8 cellular contexts compared by ENCODE assay signal in the genomic region with DNA sequence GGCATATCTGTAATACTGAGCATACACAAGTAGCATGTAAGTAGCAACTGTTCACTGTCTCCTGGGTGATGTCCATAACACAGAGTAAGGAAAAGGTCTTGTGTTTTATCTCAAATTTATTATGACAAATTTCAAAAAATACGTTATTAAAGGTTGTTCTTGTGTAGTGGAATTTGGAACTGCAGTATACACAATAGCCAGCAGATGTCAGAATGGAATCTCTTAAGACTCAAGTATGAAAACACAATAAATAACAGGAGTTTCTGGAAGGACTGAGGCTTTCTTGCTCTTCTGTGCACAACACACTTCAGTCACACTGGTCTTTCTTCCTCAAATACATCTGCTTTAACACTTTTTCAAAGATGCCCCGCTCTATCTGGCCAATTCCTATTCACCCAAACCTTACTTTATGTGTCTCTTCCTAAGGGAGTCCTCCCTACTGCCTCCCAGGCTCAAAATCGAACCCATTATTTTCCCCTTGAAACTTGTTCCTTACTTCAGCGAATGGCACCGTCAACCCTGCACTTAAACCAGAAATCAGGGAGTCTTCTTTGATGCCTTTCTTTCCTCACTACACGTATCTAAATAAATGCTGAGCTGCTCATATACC. TPM values are rescaled to one million over a fixed set of nuclear protein-coding genes. Genes with fewer than 3 reads are reported as not detected.
DNase-seq lines count a peak whose midpoint lies in the region; ATAC-seq, FAIRE-seq and TF ChIP-seq lines count a peak whose summit lies in the region.

No MANE protein-coding gene starts in this region.

- H3K4me1 Mint-ChIP-seq in naive thymus-derived CD4-positive, alpha-beta T cell = peaks cover 7 to 15% (median 12%) of the 10 kb centered on the region in 7 donors

- H3K27ac Mint-ChIP-seq in naive thymus-derived CD4-positive, alpha-beta T cell = peak overlapping the region in 3 of 9 donors; percentile 3 to 7 (median 5)

- H3F3A ChIP-seq in GM23248 (ENCODE audit: insufficient read depth) = peaks cover 27% of the 10 kb centered on the region

- H2AFZ ChIP-seq in GM23248 = no peak overlapping the region

- intact Hi-C loops in naive thymus-derived CD4-positive, alpha-beta T cell (cut with micrococcal nuclease) = loop anchor here (1.0 kb wide), 2 partner anchors 10 to 12 kb away; partner anchors contain the start of gene TOMM5 (in 1 of the 2)
- intact Hi-C loops in posterior cingulate gyrus (cut with DNase I) = loop anchor here (5.0 to 10.0 kb wide), 2 partner anchors 165 to 782 kb away; no protein-coding TSS in a partner anchor

- no peak overlapping the region for H3K4me2 ChIP-seq in GM23248 (ENCODE audit: unreplicated experiment)

- WGBS in GM23248 (ENCODE audit: low coverage in 1 of 2, low lambda C conversion rate in 2 of 2, missing lambda C conversion rate in 2 of 2), 2 experiments = 56 to 62% methylated on average over 6 of the region's 6 CpGs

- CTCF ChIA-PET in BJ (lab: Yijun Ruan, JAX) = interaction anchor here (0.7 to 1.8 kb wide), 4 partner anchors 9 to 166 kb away, joined by 3 to 7 read pairs (median 4); partner anchors contain the start of gene TOMM5
- CTCF ChIA-PET in naive thymus-derived CD4-positive, alpha-beta T cell (lab: Charles Lee) = no interaction called here

- H3K4me3 ChIP-seq in BJ (ENCODE audit: low read depth, low read length) (no peak overlapping the region), GM23248 (no peak overlapping the region), Peyer's patch (no peak overlapping the region), epithelial cell of esophagus (ENCODE audit: low read length) (no peak overlapping the region)
- H3K4me3 ChIP-seq in naive thymus-derived CD4-positive, alpha-beta T cell (ENCODE audit: low read length) = no peak overlapping the region

- H3K4me3 Mint-ChIP-seq in naive thymus-derived CD4-positive, alpha-beta T cell = no peak overlapping the region

- no peak overlapping the region for H3K9ac ChIP-seq in GM23248

- no peak for FAIRE-seq in HTR-8/SVneo (lab: Jason Lieb, UNC)

- peaks cover 5 to 43% (median 18%) of the 10 kb centered on the region in 5 donors for H3K36me3 Mint-ChIP-seq in naive thymus-derived CD4-positive, alpha-beta T cell

- no peaks in the 10 kb centered on the region for H3K9me2 ChIP-seq in GM23248 (ENCODE audit: insufficient read depth)

- no peaks in the 10 kb centered on the region for H3K27me3 ChIP-seq in BJ (ENCODE audit: control insufficient read depth, insufficient read depth, low read length)
- H3K27me3 ChIP-seq in GM23248 (replicated peaks; ENCODE audit: insufficient read depth) = no peaks in the 10 kb centered on the region
- no peaks in the 10 kb centered on the region for H3K27me3 ChIP-seq in Peyer's patch
- no peaks in the 10 kb centered on the region for H3K27me3 ChIP-seq in naive thymus-derived CD4-positive, alpha-beta T cell (ENCODE audit: control insufficient read depth in 2 of 2, insufficient read depth in 2 of 2, low read length in 2 of 2)

- peaks cover 5% of the 10 kb centered on the region for H3K36me3 ChIP-seq in BJ (ENCODE audit: control insufficient read depth, insufficient read depth, low read length)
- H3K36me3 ChIP-seq in GM23248 (ENCODE audit: low read depth) = peaks cover 53% of the 10 kb centered on the region
- peaks cover 0 to 45% (median 0%) of the 10 kb centered on the region in 3 donors for H3K36me3 ChIP-seq in Peyer's patch
- H3K36me3 ChIP-seq in naive thymus-derived CD4-positive, alpha-beta T cell (ENCODE audit: control insufficient read depth in 2 of 3, insufficient read depth in 3 of 3, low read length in 3 of 3) = peaks cover 6 to 54% (median 24%) of the 10 kb centered on the region in 3 experiments

- no peaks in the 10 kb centered on the region for H3K27me3 Mint-ChIP-seq in naive thymus-derived CD4-positive, alpha-beta T cell

- peaks cover 86% of the 10 kb centered on the region for H3K79me2 ChIP-seq in GM23248 (ENCODE audit: insufficient read depth)

- in situ Hi-C loops in GM23248 (cut with MboI) = loop anchor here (25.0 kb wide), 1 partner anchor 755 kb away; no protein-coding TSS in a partner anchor

- no peaks in the 10 kb centered on the region for H3K4me1 ChIP-seq in GM23248 (ENCODE audit: insufficient read depth)
- no peaks in the 10 kb centered on the region for H3K4me1 ChIP-seq in Peyer's patch
- no peaks in the 10 kb centered on the region for H3K4me1 ChIP-seq in naive thymus-derived CD4-positive, alpha-beta T cell (ENCODE audit: control insufficient read depth in 2 of 2, insufficient read depth in 2 of 2, low read length in 2 of 2)

- H3K27ac ChIP-seq in GM23248 = no peak overlapping the region
- H3K27ac ChIP-seq in Peyer's patch = no peak overlapping the region
- no peak overlapping the region for H3K27ac ChIP-seq in naive thymus-derived CD4-positive, alpha-beta T cell (ENCODE audit: low read depth, low read length)

- POLR2A ChIA-PET in BJ (lab: Charles Lee) = no interaction called here
- POLR2A ChIA-PET in naive thymus-derived CD4-positive, alpha-beta T cell (lab: Charles Lee) = interaction anchor here (2.7 kb wide), 1 partner anchor 10 kb away, joined by 14 read pairs; the partner anchor contains the start of gene TOMM5

- peaks cover 0 to 1% (median 0%) of the 10 kb centered on the region in 11 donors for H3K9me3 Mint-ChIP-seq in naive thymus-derived CD4-positive, alpha-beta T cell

- TF ChIP-seq CTCF in BJ (IDR thresholded peaks at IDR 0.05; ENCODE audit: insufficient read depth, low read depth, low read length) (peak; percentile 67), Peyer's patch (IDR thresholded peaks at IDR 0.05) (peak; percentile 63 to 88 (median 72)), epithelial cell of esophagus (IDR thresholded peaks at IDR 0.05; ENCODE audit: insufficient read depth, low read depth, low read length, missing control alignments) (peak; percentile 67)

- DNase-seq in BJ (ENCODE audit: low read depth) = no peak
- DNase-seq in GM23248 = peak; percentile 79
- DNase-seq in Peyer's patch = no peak
- DNase-seq in epithelial cell of esophagus (ENCODE audit: low read depth) = peak; percentile 79
- DNase-seq in naive thymus-derived CD4-positive, alpha-beta T cell = peak in 4 of 9 donors; percentile 27 to 36 (median 32)
- DNase-seq in HTR-8/SVneo (ENCODE audit: insufficient read length, low spot score) = no peak
- DNase-seq in SHP77 treated with DMSO at 0.1 percent for 48 hours (lab: John Stamatoyannopoulos, UW) = no peak
- DNase-seq in posterior cingulate gyrus = no peak

- no peaks in the 10 kb centered on the region for H3K9me3 ChIP-seq in GM23248 (ENCODE audit: low read depth)
- no peaks in the 10 kb centered on the region for H3K9me3 ChIP-seq in Peyer's patch
- no peaks in the 10 kb centered on the region for H3K9me3 ChIP-seq in naive thymus-derived CD4-positive, alpha-beta T cell (ENCODE audit: control insufficient read depth in 2 of 3, low read length in 3 of 3)

- peak; percentile 76 for ATAC-seq in naive thymus-derived CD4-positive, alpha-beta T cell

- H4K20me1 ChIP-seq in GM23248 (ENCODE audit: insufficient read depth) = no peaks in the 10 kb centered on the region

- no peak for TF ChIP-seq POLR2A in Peyer's patch (IDR thresholded peaks at IDR 0.05)

RNA-seq across cellular contexts. Expression of gene FBXO10, which starts 6.5 kb away (rescaled TPM):
- 10.6 and 13.3 TPM in 2 replicates for polyA plus RNA-seq in BJ (2011; rRNA removed)
- 15.7 and 23.3 TPM in 2 replicates for polyA minus RNA-seq in BJ (2011; rRNA and poly(A)+ RNA removed)
- 2.9 and 9.9 TPM in 2 replicates for total RNA-seq in GM23248 (2014; rRNA removed; shearing (Covaris generic))
- 4.4 and 4.5 TPM in 2 replicates for polyA plus RNA-seq in GM23248 (2016; fragmentation: Nextera tagmentation; extraction: Ambion mirVana)
- total RNA-seq in Peyer's patch = 10 to 100 TPM in 1 of 4 donors, 1 to 10 TPM in 3; 1.6 to 12.4 (median 4.2) TPM
- total RNA-seq in naive thymus-derived CD4-positive, alpha-beta T cell = 1 to 10 TPM in 4 of 5 experiments, under 1 TPM in 1; 0.85 to 2.6 (median 2.2) TPM
- polyA plus RNA-seq in naive thymus-derived CD4-positive, alpha-beta T cell = under 1 TPM; 0.37 to 0.86 TPM

RNA-seq across cellular contexts. Expression of gene TOMM5, which starts 9.7 kb away (rescaled TPM):
- polyA plus RNA-seq in BJ (2011; rRNA removed) = 109 and 148 TPM in 2 replicates
- polyA minus RNA-seq in BJ (2011; rRNA and poly(A)+ RNA removed) = 18.8 and 25.7 TPM in 2 replicates
- 122 and 130 TPM in 2 replicates for total RNA-seq in GM23248 (2014; rRNA removed; shearing (Covaris generic))
- 282 and 288 TPM in 2 replicates for polyA plus RNA-seq in GM23248 (2016; fragmentation: Nextera tagmentation; extraction: Ambion mirVana)
- total RNA-seq in Peyer's patch = 100 to 1,000 TPM in 2 of 4 donors, 10 to 100 TPM in 2; 26.9 to 116 (median 77.0) TPM
- total RNA-seq in naive thymus-derived CD4-positive, alpha-beta T cell = 10 to 100 TPM; 33.6 to 86.8 (median 44.7) TPM
- 100 to 1,000 TPM; 122 to 172 TPM for polyA plus RNA-seq in naive thymus-derived CD4-positive, alpha-beta T cell

Comparison
In these comparisons a context has a peak if more than half of its experiments do, and no peak if none do; other contexts are left out.
1. DNase-seq: peak in GM23248 (single experiment) and epithelial cell of esophagus (single experiment); none in BJ (single experiment), Peyer's patch (0 of 3), HTR-8/SVneo (single experiment), SHP77 treated with DMSO at 0.1 percent for 48 hours (single experiment) and posterior cingulate gyrus (0 of 10).
2. Peak in every context shown above with its lines, with median percentiles within 50 percentile points of each other: CTCF ChIP-seq.